Comparison of ENCODE assay signal across 8 cellular contexts in the genomic region with DNA sequence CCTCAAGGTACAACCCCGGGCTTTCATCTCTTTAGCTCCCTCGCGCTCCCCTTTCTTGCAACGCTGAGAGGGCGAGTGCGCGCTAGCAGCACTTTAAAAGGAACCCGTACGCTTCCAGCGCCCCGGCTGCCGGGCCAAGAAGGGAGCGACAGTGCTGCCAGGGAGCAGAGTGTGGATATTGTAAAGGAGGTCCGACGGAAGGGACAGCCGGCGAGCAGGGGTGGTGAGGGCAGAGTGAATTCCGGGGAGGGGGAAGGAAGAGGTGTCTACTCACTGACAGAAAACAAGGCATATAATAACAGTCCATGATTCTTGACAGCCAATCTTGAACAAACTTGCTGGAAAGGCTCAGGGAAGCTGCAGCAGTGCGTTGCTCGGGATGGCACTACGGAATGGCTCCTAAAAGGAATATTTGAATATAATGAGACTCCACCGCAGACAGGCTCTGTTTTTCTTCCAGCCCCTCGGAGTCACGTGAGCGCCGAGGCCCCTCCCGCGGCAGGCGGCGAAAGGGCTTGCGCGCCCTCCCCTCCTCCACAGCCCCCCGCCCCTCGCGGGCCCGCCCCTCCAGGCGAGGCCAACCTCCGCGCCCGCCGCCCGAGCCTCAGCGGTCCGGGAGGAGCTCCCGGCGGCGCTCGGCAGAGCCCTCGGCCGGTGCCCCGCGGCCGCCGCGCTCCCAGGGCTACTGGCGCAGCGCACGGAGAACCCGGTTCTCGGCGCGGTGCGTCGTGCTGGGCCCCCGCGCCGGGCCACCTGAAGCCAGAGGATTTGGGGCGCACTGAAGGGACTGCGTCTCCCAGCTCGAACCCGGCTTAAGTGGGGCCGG. TPM values are rescaled to one million over a fixed set of nuclear protein-coding genes. Genes with fewer than 3 reads are reported as not detected.
DNase-seq lines count a peak whose midpoint lies in the region; ATAC-seq, FAIRE-seq and TF ChIP-seq lines count a peak whose summit lies in the region.

No MANE protein-coding gene starts in this region.

- H3K27me3 Mint-ChIP-seq in T-helper 17 cell = peaks cover 77% of the 10 kb centered on the region

- H3K9ac ChIP-seq in stomach smooth muscle (ENCODE audit: low read length in 2 of 2) = peak overlapping the region; percentile 54 to 78

- peak overlapping the region; percentile 90 for H3K4me3 Mint-ChIP-seq in T-helper 17 cell

- no peaks in the 10 kb centered on the region for H3K9me3 ChIP-seq in T-helper 17 cell (ENCODE audit: control insufficient read depth, low read length, poor library complexity, severe bottlenecking)
- H3K9me3 ChIP-seq in stomach smooth muscle (ENCODE audit: control insufficient read depth in 2 of 2, low read length in 2 of 2) = no peaks in the 10 kb centered on the region

- peak overlapping the region; percentile 45 to 85 for H3K4me3 ChIP-seq in stomach smooth muscle (ENCODE audit: low read length in 2 of 2)

- H3K36me3 ChIP-seq in stomach smooth muscle (ENCODE audit: control insufficient read depth in 2 of 2, insufficient read depth in 2 of 2, low read length in 2 of 2) = peaks cover 0 to 10% of the 10 kb centered on the region in 2 donors

- TF ChIP-seq POLR2A in GM12891 (IDR thresholded peaks at IDR 0.05; ENCODE audit: low read depth, low read length) = no peak

- ATAC-seq in T-helper 17 cell (peak; percentile 36), HG02798 (IDR thresholded peaks at IDR 0.05; ENCODE audit: poor library complexity, unreplicated experiment) (no peak)

- peaks cover 36% of the 10 kb centered on the region for H3K4me1 ChIP-seq in stomach smooth muscle (ENCODE audit: control insufficient read depth, insufficient read depth, low read length)

- DNase-seq in COLO668 (lab: John Stamatoyannopoulos, UW; ENCODE audit: unreplicated experiment) (peak; percentile 81), HT1080 (ENCODE audit: low read depth) (peak; percentile 45), T-helper 17 cell (no peak), epidermal melanocyte (ENCODE audit: insufficient read length, low spot score) (peak; percentile 78), medulla oblongata (ENCODE audit: extremely low spot score) (peak; percentile 71), GM12891 (ENCODE audit: insufficient read length, low spot score) (no peak)

- H3K27ac Mint-ChIP-seq in T-helper 17 cell = no peak overlapping the region

- H3K27ac ChIP-seq in stomach smooth muscle (ENCODE audit: low read length) = peak overlapping the region; percentile 85

- peaks cover 4% of the 10 kb centered on the region for H3K36me3 Mint-ChIP-seq in T-helper 17 cell (ENCODE audit: low read depth)

- no peak for FAIRE-seq in GM12891 (lab: Jason Lieb, UNC)

- peaks cover 7 to 52% of the 10 kb centered on the region in 2 donors for H3K27me3 ChIP-seq in stomach smooth muscle (ENCODE audit: control insufficient read depth in 1 of 2, insufficient read depth in 2 of 2, low read length in 2 of 2)

- peaks cover 28% of the 10 kb centered on the region for H3K4me1 Mint-ChIP-seq in T-helper 17 cell

TF ChIP-seq in GM12891, 5 proteins besides CTCF, POLR2A, EP300 and RAD21:
- TF ChIP-seq TAF1 (IDR thresholded peaks at IDR 0.05; ENCODE audit: low read depth, low read length) = no peak
- no peak for TF ChIP-seq PAX5 (IDR thresholded peaks at IDR 0.05; ENCODE audit: insufficient read depth, low read length, severe bottlenecking)
- no peak for TF ChIP-seq POU2F2 (IDR thresholded peaks at IDR 0.05; ENCODE audit: low read depth, low read length)
- no peak for TF ChIP-seq SPI1 (IDR thresholded peaks at IDR 0.05; ENCODE audit: low read depth, low read length)
- TF ChIP-seq POLR2AphosphoS5 (IDR thresholded peaks at IDR 0.05; ENCODE audit: low read depth, low read length) = no peak

RNA-seq across cellular contexts. Expression of a gene that starts 3.4 kb away (rescaled TPM):
- 1.8 and 3.9 TPM in 2 replicates for total RNA-seq in HT1080 (2014; rRNA removed; shearing (Covaris generic))
- 0.80 and 1.6 TPM in 2 replicates for polyA plus RNA-seq in HT1080 (2015; cell fraction: cytosol; rRNA removed)
- polyA plus RNA-seq in HT1080 (2015; cell fraction: nucleus; rRNA removed) = 0.87 and 1.7 TPM in 2 replicates
- not detected for total RNA-seq in T-helper 17 cell
- 0.42 TPM for polyA plus RNA-seq in GM12891 (2012; ENCODE audit: low read depth, missing spikeins)

Comparison
In these comparisons a context has a peak if more than half of its experiments do, and no peak if none do; other contexts are left out.
1. DNase-seq: peak in COLO668 (single experiment), HT1080 (single experiment), epidermal melanocyte (single experiment) and medulla oblongata (single experiment); none in T-helper 17 cell (0 of 3) and GM12891 (single experiment).